Comparison of ENCODE assay signal across 20 cellular contexts in the genomic region with DNA sequence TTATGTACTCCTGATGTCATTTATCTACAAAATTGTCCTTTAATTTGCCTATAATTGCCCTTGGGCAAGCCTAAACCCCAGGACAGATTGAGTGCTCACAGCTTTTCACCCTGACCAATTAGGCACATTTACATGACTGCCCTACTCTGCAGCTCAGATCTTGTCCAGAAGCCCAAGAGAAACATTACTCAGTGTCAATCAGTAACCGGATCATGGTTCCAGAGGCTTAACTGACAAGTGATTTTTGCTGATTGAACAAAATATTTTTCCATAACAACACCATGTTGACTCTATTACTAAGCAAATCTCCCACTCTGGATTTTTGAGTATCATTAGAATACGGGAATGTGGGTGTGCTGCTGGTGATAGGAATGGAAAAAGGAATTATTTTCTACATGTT.
DNase-seq lines count a peak whose midpoint lies in the region; ATAC-seq lines count a peak whose summit lies in the region.
"Had no signal": no experiment of that assay in that cellular context is flagged by ENCODE, and none has a peak within 500 bp of the region (broad histone marks: within the 10 kb centered on the region; RNA-seq: fewer than 3 reads in every experiment).

No MANE protein-coding gene starts in this region.

- DNase-seq in NCI-H2081 (lab: John Stamatoyannopoulos, UW) (peak; percentile 8 to 46), NCI-H2081 treated with DMSO at 0.1 percent for 48 hours (lab: John Stamatoyannopoulos, UW) (no peak), NCI-H1417 (lab: John Stamatoyannopoulos, UW) (peak in 2 of 3 experiments; percentile 36 to 92), NCI-H774 (lab: John Stamatoyannopoulos, UW) (peak; percentile 33), kidney tubule cell (ENCODE audit: low spot score) (peak; percentile 66), sciatic nerve (ENCODE audit: low spot score) (no peak), SKM-1 (lab: John Stamatoyannopoulos, UW; ENCODE audit: unreplicated experiment) (no peak)
- no peak for DNase-seq in NK-92 treated with Interleukin-12 subunit alpha and Interleukin-12 subunit beta, amount 100 ng/mL, for 24 hours (lab: John Stamatoyannopoulos, UW)
- DNase-seq: activated CD4-positive, alpha-beta T cell treated with anti-CD3 and anti-CD28 coated beads, Interleukin-2, amount 10 ng/mL, durations not matched to agents 24 days and 14 days; anterior cingulate cortex; left ventricle myocardium inferior; mesenchymal stem cell; NCI-H2107; nephron progenitor cell; retina; small intestine; stimulated activated naive CD4-positive, alpha-beta T cell treated with Interleukin-2 at 50 U/mL for 16 hours; T1000 had no signal

- intact Hi-C loops in sciatic nerve (cut with DNase I), result no loop called here

- no peak for ATAC-seq in sciatic nerve
- ATAC-seq: HCT116, WTC11 had no signal

Comparison
In these comparisons a context has a peak if more than half of its experiments do, and no peak if none do; other contexts are left out.
1. DNase-seq: peak in NCI-H2081 (2 of 2), NCI-H1417 (2 of 3), NCI-H774 (single experiment) and kidney tubule cell (single experiment); none in NCI-H2081 treated with DMSO at 0.1 percent for 48 hours (single experiment), NK-92 treated with Interleukin-12 subunit alpha and Interleukin-12 subunit beta, amount 100 ng/mL, for 24 hours (single experiment), sciatic nerve (single experiment) and SKM-1 (single experiment).